8 cellular contexts compared by ENCODE assay signal in genomic region chr12:109477185-109477962, GRCh38. TPM values are rescaled to one million over a fixed set of nuclear protein-coding genes. Genes with fewer than 3 reads are reported as not detected.
DNase-seq lines count a peak whose midpoint lies in the region; ATAC-seq, FAIRE-seq and TF ChIP-seq lines count a peak whose summit lies in the region.

A gene with protein sequence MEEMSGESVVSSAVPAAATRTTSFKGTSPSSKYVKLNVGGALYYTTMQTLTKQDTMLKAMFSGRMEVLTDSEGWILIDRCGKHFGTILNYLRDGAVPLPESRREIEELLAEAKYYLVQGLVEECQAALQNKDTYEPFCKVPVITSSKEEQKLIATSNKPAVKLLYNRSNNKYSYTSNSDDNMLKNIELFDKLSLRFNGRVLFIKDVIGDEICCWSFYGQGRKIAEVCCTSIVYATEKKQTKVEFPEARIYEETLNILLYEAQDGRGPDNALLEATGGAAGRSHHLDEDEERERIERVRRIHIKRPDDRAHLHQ (minus strand): TSS chr12:109477300. CDS start chr12:109477262, 38 bp downstream.
A gene with protein sequence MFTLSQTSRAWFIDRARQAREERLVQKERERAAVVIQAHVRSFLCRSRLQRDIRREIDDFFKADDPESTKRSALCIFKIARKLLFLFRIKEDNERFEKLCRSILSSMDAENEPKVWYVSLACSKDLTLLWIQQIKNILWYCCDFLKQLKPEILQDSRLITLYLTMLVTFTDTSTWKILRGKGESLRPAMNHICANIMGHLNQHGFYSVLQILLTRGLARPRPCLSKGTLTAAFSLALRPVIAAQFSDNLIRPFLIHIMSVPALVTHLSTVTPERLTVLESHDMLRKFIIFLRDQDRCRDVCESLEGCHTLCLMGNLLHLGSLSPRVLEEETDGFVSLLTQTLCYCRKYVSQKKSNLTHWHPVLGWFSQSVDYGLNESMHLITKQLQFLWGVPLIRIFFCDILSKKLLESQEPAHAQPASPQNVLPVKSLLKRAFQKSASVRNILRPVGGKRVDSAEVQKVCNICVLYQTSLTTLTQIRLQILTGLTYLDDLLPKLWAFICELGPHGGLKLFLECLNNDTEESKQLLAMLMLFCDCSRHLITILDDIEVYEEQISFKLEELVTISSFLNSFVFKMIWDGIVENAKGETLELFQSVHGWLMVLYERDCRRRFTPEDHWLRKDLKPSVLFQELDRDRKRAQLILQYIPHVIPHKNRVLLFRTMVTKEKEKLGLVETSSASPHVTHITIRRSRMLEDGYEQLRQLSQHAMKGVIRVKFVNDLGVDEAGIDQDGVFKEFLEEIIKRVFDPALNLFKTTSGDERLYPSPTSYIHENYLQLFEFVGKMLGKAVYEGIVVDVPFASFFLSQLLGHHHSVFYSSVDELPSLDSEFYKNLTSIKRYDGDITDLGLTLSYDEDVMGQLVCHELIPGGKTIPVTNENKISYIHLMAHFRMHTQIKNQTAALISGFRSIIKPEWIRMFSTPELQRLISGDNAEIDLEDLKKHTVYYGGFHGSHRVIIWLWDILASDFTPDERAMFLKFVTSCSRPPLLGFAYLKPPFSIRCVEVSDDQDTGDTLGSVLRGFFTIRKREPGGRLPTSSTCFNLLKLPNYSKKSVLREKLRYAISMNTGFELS (plus strand): TSS chr12:109477634. CDS start chr12:109483552, 5,918 bp downstream.

- peak; percentile 86 for FAIRE-seq in GM19239 (lab: Jason Lieb, UNC)
- FAIRE-seq in kidney (lab: Jason Lieb, UNC) = no peak

- H3K4me1 Mint-ChIP-seq in central memory CD8-positive, alpha-beta T cell = peaks cover 40% of the 10 kb centered on the region

- H3K9me3 Mint-ChIP-seq in central memory CD8-positive, alpha-beta T cell = no peaks in the 10 kb centered on the region

- peak within 1 kb of the TSS; percentile 96 for H3K9ac ChIP-seq in kidney (ENCODE audit: low read length in 2 of 2)

- intact Hi-C loops in kidney (cut with DNase I) = loop anchor here (5.0 kb wide), 1 partner anchor 45 kb away; no protein-coding TSS in a partner anchor

- H3K36me3 ChIP-seq in kidney (ENCODE audit: control insufficient read depth in 1 of 2, insufficient read depth in 2 of 2, low read length in 2 of 2) = no peaks in the 10 kb centered on the region

- H3K9me3 ChIP-seq in kidney (ENCODE audit: control insufficient read depth in 1 of 2, low read length in 2 of 2) = no peaks in the 10 kb centered on the region

- H3K36me3 Mint-ChIP-seq in central memory CD8-positive, alpha-beta T cell (ENCODE audit: insufficient read depth) = peaks cover 11% of the 10 kb centered on the region

- H3K27ac Mint-ChIP-seq in central memory CD8-positive, alpha-beta T cell (ENCODE audit: low read depth) = peak within 1 kb of the TSS; percentile 98

- H3K27me3 Mint-ChIP-seq in central memory CD8-positive, alpha-beta T cell = no peaks in the 10 kb centered on the region

- ATAC-seq in HG03439 (IDR thresholded peaks at IDR 0.05; ENCODE audit: unreplicated experiment) = peak; percentile 87
- ATAC-seq in central memory CD8-positive, alpha-beta T cell (replicated peaks; ENCODE audit: extremely low read depth, poor library complexity, severe bottlenecking) = peak; percentile 96

- peak within 1 kb of the TSS; percentile 99 for H3K4me3 Mint-ChIP-seq in central memory CD8-positive, alpha-beta T cell

- peak; percentile 88 for DNase-seq in Ammon's horn (ENCODE audit: low spot score)
- peak; percentile 86 for DNase-seq in GM19239 (ENCODE audit: insufficient read length, low spot score)
- DNase-seq in NCI-H510A (lab: John Stamatoyannopoulos, UW) = peak; percentile 82
- peak; percentile 90 for DNase-seq in activated CD4-positive, CD25-positive, alpha-beta regulatory T cell treated with anti-CD3 and anti-CD28 coated beads, Interleukin-2, amount 50 U/mL, for 72 hours
- peak; percentile 81 to 87 for DNase-seq in central memory CD8-positive, alpha-beta T cell (ENCODE audit: low spot score in 2 of 2)
- DNase-seq in kidney = peak; percentile 96
- peak; percentile 74 to 79 for DNase-seq in stimulated activated CD4-positive, alpha-beta T cell treated with anti-CD3 and anti-CD28 coated beads, Interleukin-15, amount 100 ng/mL, for 1 hour (ENCODE audit: low read depth in 1 of 2, low spot score in 1 of 2)

- H3K4me3 ChIP-seq in kidney (ENCODE audit: low read length in 2 of 2) = peak within 1 kb of the TSS; percentile 99

- peaks cover 9 to 20% of the 10 kb centered on the region in 2 donors for H3K4me1 ChIP-seq in kidney (ENCODE audit: control insufficient read depth in 1 of 2, insufficient read depth in 1 of 2, low read depth in 1 of 2, low read length in 2 of 2)

- TF ChIP-seq CTCF in kidney (IDR thresholded peaks at IDR 0.05; ENCODE audit: borderline replicate concordance, extremely low read depth, insufficient read depth) = peak; percentile 15

- peak within 1 kb of the TSS; percentile 90 to 99 for H3K27ac ChIP-seq in kidney (ENCODE audit: low read depth in 2 of 2, low read length in 2 of 2)

RNA-seq across cellular contexts. Expression of the first gene that starts in this region (rescaled TPM):
- total RNA-seq in kidney = 72.1 TPM
- polyA plus RNA-seq in kidney (ENCODE audit: insufficient read depth, low read depth, low replicate concordance) = 23.6 TPM

RNA-seq across cellular contexts. Expression of the second gene that starts in this region (rescaled TPM):
- total RNA-seq in kidney = 44.3 TPM
- 13.9 TPM for polyA plus RNA-seq in kidney (ENCODE audit: insufficient read depth, low read depth, low replicate concordance)

Comparison
In these comparisons a context has a peak if more than half of its experiments do, and no peak if none do; other contexts are left out.
1. Peak in every context shown above with its lines: DNase-seq, ATAC-seq, H3K4me3 ChIP-seq and H3K27ac ChIP-seq.